Comparison of ENCODE assay signal across 8 cellular contexts in genomic region chr5:137754236-137754960, GRCh38. TPM values are rescaled to one million over a fixed set of nuclear protein-coding genes. Genes with fewer than 3 reads are reported as not detected.
DNase-seq lines count a peak whose midpoint lies in the region; ATAC-seq and FAIRE-seq lines count a peak whose summit lies in the region.

Gene HNRNPA0, minus strand, starts transcription at chr5:137754363. Its CDS starts 297 bp downstream, at chr5:137754066.

- H3K9me3 ChIP-seq in endocrine pancreas (ENCODE audit: control insufficient read depth, low read length): no peaks in the 10 kb centered on the region

- H3K4me3 ChIP-seq in endocrine pancreas (ENCODE audit: control insufficient read depth, insufficient read depth, low read length): peak within 1 kb of the TSS; percentile 4

- H3K27me3 ChIP-seq in endocrine pancreas (ENCODE audit: control insufficient read depth, insufficient read depth, low read length): no peaks in the 10 kb centered on the region

- peaks cover 18% of the 10 kb centered on the region for H3K4me1 ChIP-seq in endocrine pancreas (ENCODE audit: control insufficient read depth, insufficient read depth, low read length)

- DNase-seq in COR-L47 (lab: John Stamatoyannopoulos, UW) (peak; percentile 98), HTR-8/SVneo (ENCODE audit: insufficient read length, low spot score) (peak; percentile 96), NOMO-1 treated with dmso at 0.1 percent for 144 hours (lab: John Stamatoyannopoulos, UW; ENCODE audit: unreplicated experiment) (peak; percentile 98), mesenteric fat pad (ENCODE audit: low spot score) (peak; percentile 99)
- DNase-seq in activated CD8-positive, alpha-beta memory T cell treated with anti-CD3 and anti-CD28 coated beads for 48 hours (ENCODE audit: low read depth in 2 of 3, low spot score in 2 of 3): peak; percentile 87 to 91 (median 89)
- peak; percentile 90 for DNase-seq in stimulated activated CD8-positive, alpha-beta memory T cell treated with anti-CD3 and anti-CD28 coated beads, Interleukin-15, amount 100 ng/mL, for 24 hours (ENCODE audit: low read depth)

- FAIRE-seq in HTR-8/SVneo (lab: Jason Lieb, UNC): peak; percentile 95

- peak within 1 kb of the TSS; percentile 98 for H3K9ac ChIP-seq in endocrine pancreas (ENCODE audit: control insufficient read depth, insufficient read depth, low read length)

- ATAC-seq in GM21367 (IDR thresholded peaks at IDR 0.05; ENCODE audit: unreplicated experiment): peak; percentile 71

- H3K36me3 ChIP-seq in endocrine pancreas (ENCODE audit: control insufficient read depth, insufficient read depth, low read length): no peaks in the 10 kb centered on the region

RNA-seq across cellular contexts. Expression of gene HNRNPA0, which starts in this region (rescaled TPM):
- total RNA-seq in mesenteric fat pad: 24.3 TPM

Comparison
In these comparisons a context has a peak if more than half of its experiments do, and no peak if none do; other contexts are left out.
1. Peak in every context shown above with its lines: DNase-seq, ATAC-seq and H3K4me3 ChIP-seq.